Comparison of ENCODE assay signal across 8 cellular contexts in genomic region chr11:114059984-114060401, GRCh38. TPM values are rescaled to one million over a fixed set of nuclear protein-coding genes. Genes with fewer than 3 reads are reported as not detected.
DNase-seq lines count a peak whose midpoint lies in the region; ATAC-seq and TF ChIP-seq lines count a peak whose summit lies in the region.

No MANE protein-coding gene starts in this region.

- H3K9me3 Mint-ChIP-seq in activated naive CD8-positive, alpha-beta T cell treated with anti-CD3 and anti-CD28 coated beads for 36 hours: no peaks in the 10 kb centered on the region

- H3K4me1 Mint-ChIP-seq in activated naive CD8-positive, alpha-beta T cell treated with anti-CD3 and anti-CD28 coated beads for 36 hours: peaks cover 3% of the 10 kb centered on the region

- H3K79me2 ChIP-seq in ACC112 (ENCODE audit: control insufficient read depth, insufficient read depth, low read length, unreplicated experiment) (peaks cover 54% of the 10 kb centered on the region), OCI-LY7 (ENCODE audit: insufficient read depth, low read depth, low read length) (no peaks in the 10 kb centered on the region)

- H4K20me1 ChIP-seq in OCI-LY7 (ENCODE audit: insufficient read depth, low read length): no peaks in the 10 kb centered on the region

- H3K27me3 ChIP-seq in ACC112 (ENCODE audit: insufficient read depth, low read length) (no peaks in the 10 kb centered on the region), right atrium auricular region (no peaks in the 10 kb centered on the region)

- DNase-seq in HuH-7 (ENCODE audit: low spot score): peak; percentile 55
- DNase-seq in activated naive CD8-positive, alpha-beta T cell treated with anti-CD3 and anti-CD28 coated beads for 36 hours: peak; percentile 26
- DNase-seq in right atrium auricular region (ENCODE audit: low spot score): no peak
- peak; percentile 72 for DNase-seq in sciatic nerve (ENCODE audit: low spot score)
- DNase-seq in OCI-LY7 (ENCODE audit: low spot score): no peak
- no peak for DNase-seq in NCI-H2081 (lab: John Stamatoyannopoulos, UW)

- H3K4me3 Mint-ChIP-seq in activated naive CD8-positive, alpha-beta T cell treated with anti-CD3 and anti-CD28 coated beads for 36 hours: peak overlapping the region; percentile 82

- no peak overlapping the region for H3K4me2 ChIP-seq in OCI-LY7 (ENCODE audit: low read length)

- H3K9me3 ChIP-seq in right atrium auricular region (no peaks in the 10 kb centered on the region), OCI-LY7 (ENCODE audit: low read length) (no peaks in the 10 kb centered on the region)

- POLR2A ChIA-PET in OCI-LY7 (lab: Charles Lee): no interaction called here

- peak; percentile 5 for ATAC-seq in sciatic nerve
- ATAC-seq in HG02981 (IDR thresholded peaks at IDR 0.05; ENCODE audit: unreplicated experiment): no peak

- H3K36me3 ChIP-seq in ACC112 (ENCODE audit: insufficient read depth, low read length) (peaks cover 17% of the 10 kb centered on the region; the same call in 1 of the 2 replicates), right atrium auricular region (peaks cover 45% of the 10 kb centered on the region), OCI-LY7 (ENCODE audit: insufficient read depth, low read length) (no peaks in the 10 kb centered on the region)

- TF ChIP-seq CTCF in right atrium auricular region (IDR thresholded peaks at IDR 0.05): no peak
- no peak for TF ChIP-seq CTCF in OCI-LY7 (conservative IDR thresholded peaks at IDR 0.05; ENCODE audit: low read length)

- H3K9me2 ChIP-seq in OCI-LY7 (ENCODE audit: insufficient read depth, low read length): no peaks in the 10 kb centered on the region

- intact Hi-C loops in sciatic nerve (cut with DNase I) (loop anchor here (5.0 kb wide), 3 partner anchors 117 to 723 kb away; no protein-coding TSS in a partner anchor), OCI-LY7 (cut with micrococcal nuclease; ENCODE audit: unreplicated experiment) (no loop called here)

- no peaks in the 10 kb centered on the region for H3K36me3 Mint-ChIP-seq in activated naive CD8-positive, alpha-beta T cell treated with anti-CD3 and anti-CD28 coated beads for 36 hours

- peaks cover 53% of the 10 kb centered on the region for H3K27me3 Mint-ChIP-seq in activated naive CD8-positive, alpha-beta T cell treated with anti-CD3 and anti-CD28 coated beads for 36 hours

- H3K27ac ChIP-seq in ACC112 (ENCODE audit: low read depth, low read length): peak overlapping the region; percentile 73
- H3K27ac ChIP-seq in right atrium auricular region: peak overlapping the region; percentile 100
- no peak overlapping the region for H3K27ac ChIP-seq in OCI-LY7 (ENCODE audit: low read depth, low read length, poor library complexity, severe bottlenecking)

- no peak overlapping the region for H3K27ac Mint-ChIP-seq in activated naive CD8-positive, alpha-beta T cell treated with anti-CD3 and anti-CD28 coated beads for 36 hours

- H2AFZ ChIP-seq in ACC112 (ENCODE audit: low read length, unreplicated experiment) (peak overlapping the region; percentile 66), OCI-LY7 (ENCODE audit: low read length) (no peak overlapping the region)

- CTCF ChIA-PET in OCI-LY7 (lab: Charles Lee; ENCODE audit: unreplicated experiment): no interaction called here

- no TSS peak for BruUV-seq in OCI-LY7 (replicated peaks; lab: Mats Ljungman, UMichigan)

- peak overlapping the region; percentile 98 for H3K4me3 ChIP-seq in ACC112 (ENCODE audit: low read depth, low read length)
- H3K4me3 ChIP-seq in right atrium auricular region: peak overlapping the region; percentile 84 to 97
- no peak overlapping the region for H3K4me3 ChIP-seq in OCI-LY7 (ENCODE audit: low read depth, low read length, poor library complexity, severe bottlenecking)

- peaks cover 19% of the 10 kb centered on the region for H3K4me1 ChIP-seq in ACC112 (ENCODE audit: control insufficient read depth, insufficient read depth, low read length, unreplicated experiment)
- H3K4me1 ChIP-seq in right atrium auricular region: peaks cover 0 to 56% of the 10 kb centered on the region in 2 donors
- H3K4me1 ChIP-seq in OCI-LY7 (ENCODE audit: insufficient read depth, low read length, poor library complexity, severe bottlenecking): no peaks in the 10 kb centered on the region

RNA-seq across cellular contexts. Expression of gene ZBTB16, which starts 0.5 kb away (rescaled TPM):
- 1 to 10 TPM; 1.7 to 2.1 TPM for total RNA-seq in activated naive CD8-positive, alpha-beta T cell treated with anti-CD3 and anti-CD28 coated beads for 36 hours
- total RNA-seq in right atrium auricular region (100 to 1,000 TPM in 1 of 2 donors, 10 to 100 TPM in 1; 65.5 to 101 TPM), sciatic nerve (22.7 TPM), OCI-LY7 (2022) (not detected in 2 replicates)
- total RNA-seq in OCI-LY7 (2014; rRNA removed; shearing (Covaris generic)): 0.03 TPM in 1 of 2 replicates, not detected in the other

Comparison
In these comparisons a context has a peak if more than half of its experiments do, and no peak if none do; other contexts are left out.
1. DNase-seq: peak in HuH-7 (single experiment), activated naive CD8-positive, alpha-beta T cell treated with anti-CD3 and anti-CD28 coated beads for 36 hours (single experiment) and sciatic nerve (single experiment); none in right atrium auricular region (single experiment), OCI-LY7 (single experiment) and NCI-H2081 (0 of 2).